In genomic region chr10:74189999-74190421, GRCh38 we compare ENCODE assay signal across 8 cellular contexts. TPM values are rescaled to one million over a fixed set of nuclear protein-coding genes. Genes with fewer than 3 reads are reported as not detected.
A peak's percentile ranks its signal among the peaks of the same experiment; 100 is the strongest.
DNase-seq lines count a peak whose midpoint lies in the region; ATAC-seq, FAIRE-seq and TF ChIP-seq lines count a peak whose summit lies in the region.

No MANE protein-coding gene starts in this region.

- H3K27me3 ChIP-seq in ACC112 (ENCODE audit: insufficient read depth, low read length) (no peaks in the 10 kb centered on the region), RWPE2 (ENCODE audit: insufficient read depth, poor library complexity, severe bottlenecking) (no peaks in the 10 kb centered on the region), H1 (replicated peaks in 1 of 4; ENCODE audit: control insufficient read depth in 3 of 4, extremely low read depth in 1 of 4, insufficient read depth in 3 of 4, low read length in 3 of 4) (no peaks in the 10 kb centered on the region)

- H3K79me1 ChIP-seq in H1 (ENCODE audit: low read depth, low read length) = no peaks in the 10 kb centered on the region; the same call in none of the 2 replicates

- no peak overlapping the region for H2BK120ac ChIP-seq in H1 (replicated peaks; ENCODE audit: low read depth, low read length)

- H2BK12ac ChIP-seq in H1 (ENCODE audit: low read depth, low read length) = no peak overlapping the region

- H3K4me2 ChIP-seq in H1 (ENCODE audit: insufficient read depth in 1 of 2, low read depth in 2 of 2, low read length in 2 of 2) = no peak overlapping the region

- no peak overlapping the region for H3K23ac ChIP-seq in H1 (ENCODE audit: insufficient read length)

- no peak overlapping the region for H2AK5ac ChIP-seq in H1 (ENCODE audit: low read depth, low read length)

- H3K18ac ChIP-seq in H1 (ENCODE audit: extremely low read depth, low read length) = no peak overlapping the region

- no peak overlapping the region for H3K4ac ChIP-seq in H1 (replicated peaks; ENCODE audit: insufficient read length, low read depth, low read length)

- no peak overlapping the region for H3K9ac ChIP-seq in H1 (replicated peaks in 1 of 4; ENCODE audit: extremely low read depth in 1 of 4, low read depth in 3 of 4, low read length in 3 of 4)

- H2BK15ac ChIP-seq in H1 (ENCODE audit: low read length) = no peak overlapping the region

- H3K14ac ChIP-seq in H1 (ENCODE audit: insufficient read length) = no peak overlapping the region

- DNase-seq in RWPE2 (ENCODE audit: low spot score) = no peak
- DNase-seq in H1 (ENCODE audit: low read depth in 1 of 2, low spot score in 2 of 2) = no peak
- peak; percentile 47 for DNase-seq in myocyte (ENCODE audit: low read depth)
- no peak for DNase-seq in NK-92 (lab: John Stamatoyannopoulos, UW; ENCODE audit: unreplicated experiment)
- DNase-seq in NCI-H1436 (lab: John Stamatoyannopoulos, UW) = no peak

- no peak for TF ChIP-seq EP300 in H1 (IDR thresholded peaks at IDR 0.05; ENCODE audit: borderline replicate concordance in 1 of 2, low read depth in 2 of 2, low read length in 2 of 2)

- H2AFZ ChIP-seq in ACC112 (ENCODE audit: low read length, unreplicated experiment) (no peak overlapping the region), H1 (ENCODE audit: low read length) (no peak overlapping the region)

- H3K27ac ChIP-seq in ACC112 (ENCODE audit: low read depth, low read length) (peak overlapping the region; percentile 91), RWPE2 (ENCODE audit: poor library complexity, severe bottlenecking) (peak overlapping the region; percentile 100), H1 (ENCODE audit: low read depth, low read length) (no peak overlapping the region)

- FAIRE-seq in H1 (lab: Jason Lieb, UNC) = peak; percentile 68

- H3K9me3 ChIP-seq in RWPE2 (ENCODE audit: severe bottlenecking) (no peaks in the 10 kb centered on the region), H1 (ENCODE audit: insufficient read depth in 2 of 2, low read depth in 1 of 2, low read length in 1 of 2) (no peaks in the 10 kb centered on the region)

- no peak overlapping the region for H4K91ac ChIP-seq in H1 (replicated peaks; ENCODE audit: insufficient read length, low read length)

- H4K20me1 ChIP-seq in H1 (replicated peaks in 1 of 2; ENCODE audit: control insufficient read depth in 1 of 2, insufficient read depth in 2 of 2, low read length in 2 of 2) = no peaks in the 10 kb centered on the region

- H3K4me3 ChIP-seq in ACC112 (ENCODE audit: low read depth, low read length) (peak overlapping the region; percentile 49), RWPE2 (ENCODE audit: severe bottlenecking) (no peak overlapping the region), H1 (ENCODE audit: extremely low read depth in 1 of 4, insufficient read depth in 2 of 4, low read depth in 3 of 4, low read length in 4 of 4) (no peak overlapping the region)

- TF ChIP-seq CTCF in RWPE2 (IDR thresholded peaks at IDR 0.05; ENCODE audit: poor library complexity, severe bottlenecking) (no peak), H1 (IDR thresholded peaks at IDR 0.05; ENCODE audit: control extremely low read depth in 1 of 3, insufficient read depth in 1 of 3, low read depth in 1 of 3, low read length in 3 of 3) (no peak)

- 57% methylated on average over 3 of the region's 3 CpGs; no CpG with 5 or more reads in 1 of the 2 experiments for WGBS in H1 (ENCODE audit: extremely low coverage in 1 of 2, insufficient coverage in 1 of 2, insufficient read length in 1 of 2, insufficient replicate concordance in 2 of 2, low coverage in 1 of 2, low lambda C conversion rate in 2 of 2, missing lambda C conversion rate in 1 of 2), 2 experiments

- no peak overlapping the region for H4K8ac ChIP-seq in H1 (ENCODE audit: extremely low read depth, insufficient read depth, low read length)

- no peak overlapping the region for H2BK5ac ChIP-seq in H1 (ENCODE audit: low read depth, low read length)

- H3K79me2 ChIP-seq in ACC112 (ENCODE audit: control insufficient read depth, insufficient read depth, low read length, unreplicated experiment) = peaks cover 81% of the 10 kb centered on the region
- peaks cover 0 to 77% of the 10 kb centered on the region in 2 experiments; a peak in 2 of 4 replicates for H3K79me2 ChIP-seq in H1 (ENCODE audit: control insufficient read depth in 1 of 2, insufficient read depth in 2 of 2, low read length in 2 of 2)

- H4K5ac ChIP-seq in H1 (ENCODE audit: insufficient read length, low read depth, low read length) = no peak overlapping the region

- CTCF ChIA-PET in H1 (lab: Charles Lee; ENCODE audit: partially characterized antibody) = interaction anchor here (0.6 to 2.2 kb wide), 6 partner anchors 10 to 132 kb away, joined by 3 to 10 read pairs (median 4); no protein-coding TSS in a partner anchor

- no peaks in the 10 kb centered on the region; the same call in none of the 2 replicates for H3K23me2 ChIP-seq in H1 (ENCODE audit: low read depth, low read length)

- peak; percentile 88 for ATAC-seq in GM18498 (IDR thresholded peaks at IDR 0.05; ENCODE audit: unreplicated experiment)
- ATAC-seq in HG03108 (IDR thresholded peaks at IDR 0.05; ENCODE audit: unreplicated experiment) = peak; percentile 83
- ATAC-seq in RWPE2 (ENCODE audit: low read depth) = peak; percentile 97

- H2BK20ac ChIP-seq in H1 (ENCODE audit: low read length) = no peak overlapping the region

- H3K36me3 ChIP-seq in ACC112 (ENCODE audit: insufficient read depth, low read length) = no peaks in the 10 kb centered on the region
- H3K36me3 ChIP-seq in RWPE2 (ENCODE audit: low read depth) = peaks cover 7% of the 10 kb centered on the region
- no peaks in the 10 kb centered on the region for H3K36me3 ChIP-seq in H1 (ENCODE audit: control insufficient read depth in 2 of 4, insufficient read depth in 4 of 4, low read length in 3 of 4)

- no peak overlapping the region for H3K56ac ChIP-seq in H1 (replicated peaks; ENCODE audit: insufficient read length, low read depth, low read length)

- no peak for TF ChIP-seq POLR2A in H1 (IDR thresholded peaks at IDR 0.05; ENCODE audit: control extremely low read depth in 1 of 2, low read depth in 2 of 2, low read length in 2 of 2)

- POLR2A ChIA-PET in H1 (lab: Charles Lee; ENCODE audit: partially characterized antibody) = interaction anchor here (0.8 to 2.4 kb wide), 3 partner anchors 12 to 17 kb away, joined by 3 to 13 read pairs (median 3); no protein-coding TSS in a partner anchor

- H3K4me1 ChIP-seq in ACC112 (ENCODE audit: control insufficient read depth, insufficient read depth, low read length, unreplicated experiment) (peaks cover 60% of the 10 kb centered on the region), RWPE2 (ENCODE audit: insufficient read depth, poor library complexity, severe bottlenecking) (peaks cover 78% of the 10 kb centered on the region), H1 (replicated peaks in 1 of 4; ENCODE audit: control insufficient read depth in 3 of 4, insufficient read depth in 4 of 4, low read length in 3 of 4) (peaks cover 0 to 3% (median 1%) of the 10 kb centered on the region in 4 experiments; a peak in 2 of 7 replicates)

- no peak for TF ChIP-seq RAD21 in H1 (IDR thresholded peaks at IDR 0.05 in 1 of 2, conservative IDR thresholded peaks at IDR 0.05 in 1 of 2; ENCODE audit: low read depth in 2 of 2, low read length in 2 of 2)

TF ChIP-seq in H1, 55 proteins besides CTCF, POLR2A, EP300 and RAD21:
- TF ChIP-seq CBX5 (IDR thresholded peaks at IDR 0.05; ENCODE audit: low read depth, low read length) (no peak), TCF12 (IDR thresholded peaks at IDR 0.05; ENCODE audit: low read depth, low read length) (no peak), RXRA (IDR thresholded peaks at IDR 0.05; ENCODE audit: insufficient read depth, low read depth, low read length) (no peak), HDAC2 (IDR thresholded peaks at IDR 0.05; ENCODE audit: borderline replicate concordance in 1 of 2, low read depth in 2 of 2, low read length in 2 of 2) (no peak)
- TF ChIP-seq, protein P1, sequence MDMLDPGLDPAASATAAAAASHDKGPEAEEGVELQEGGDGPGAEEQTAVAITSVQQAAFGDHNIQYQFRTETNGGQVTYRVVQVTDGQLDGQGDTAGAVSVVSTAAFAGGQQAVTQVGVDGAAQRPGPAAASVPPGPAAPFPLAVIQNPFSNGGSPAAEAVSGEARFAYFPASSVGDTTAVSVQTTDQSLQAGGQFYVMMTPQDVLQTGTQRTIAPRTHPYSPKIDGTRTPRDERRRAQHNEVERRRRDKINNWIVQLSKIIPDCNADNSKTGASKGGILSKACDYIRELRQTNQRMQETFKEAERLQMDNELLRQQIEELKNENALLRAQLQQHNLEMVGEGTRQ (IDR thresholded peaks at IDR 0.05; ENCODE audit: low read length) = no peak

RNA-seq across cellular contexts. Expression of gene ADK, which starts 39.0 kb away (rescaled TPM):
- total RNA-seq in H1 (2021; fragmentation: NEBNext Ultra II Directional; extraction: Animal tissue kit (Norgen Biotek cat#: 25700)) = 39.8 and 42.4 TPM in 2 replicates
- 6.7 and 12.3 TPM in 2 replicates for polyA plus RNA-seq in H1 (2011; rRNA removed)
- polyA plus RNA-seq in H1 (2011; cell fraction: cytosol; rRNA removed) = 16.1 TPM
- polyA plus RNA-seq in H1 (2011; cell fraction: nucleus; rRNA removed) = 6.3 TPM
- 21.7 to 24.9 TPM (median 23.2 TPM) in 4 replicates for polyA plus RNA-seq in H1 (2012, experiment 1 of 2)
- 3.2 TPM for polyA plus RNA-seq in H1 (2012, experiment 2 of 2)
- 24.0 TPM for polyA plus RNA-seq in H1 (2013, experiment 1 of 2)
- polyA plus RNA-seq in H1 (2013, experiment 2 of 2) = 25.5 TPM
- 12.9 and 17.9 TPM in 2 replicates for polyA minus RNA-seq in H1 (2011; rRNA and poly(A)+ RNA removed)
- 14.6 TPM for polyA minus RNA-seq in H1 (2011; cell fraction: cytosol; rRNA and poly(A)+ RNA removed)
- 30.2 TPM for polyA minus RNA-seq in H1 (2011; cell fraction: nucleus; rRNA and poly(A)+ RNA removed)
- 65.4 and 68.1 TPM in 2 replicates for total RNA-seq in myocyte
- 29.7 TPM for polyA plus RNA-seq in myocyte (2012)

RNA-seq across cellular contexts. Expression of gene AP3M1, which starts 39.4 kb away (rescaled TPM):
- total RNA-seq in H1 (2021; fragmentation: NEBNext Ultra II Directional; extraction: Animal tissue kit (Norgen Biotek cat#: 25700)) = 38.9 and 41.5 TPM in 2 replicates
- 15.3 and 23.9 TPM in 2 replicates for polyA plus RNA-seq in H1 (2011; rRNA removed)
- polyA plus RNA-seq in H1 (2011; cell fraction: cytosol; rRNA removed) = 28.4 TPM
- polyA plus RNA-seq in H1 (2011; cell fraction: nucleus; rRNA removed) = 11.6 TPM
- 21.7 to 40.7 TPM (median 27.8 TPM) in 4 replicates for polyA plus RNA-seq in H1 (2012, experiment 1 of 2)
- polyA plus RNA-seq in H1 (2012, experiment 2 of 2) = 2.5 TPM
- polyA plus RNA-seq in H1 (2013, experiment 1 of 2) = 23.0 TPM
- 23.0 TPM for polyA plus RNA-seq in H1 (2013, experiment 2 of 2)
- polyA minus RNA-seq in H1 (2011; rRNA and poly(A)+ RNA removed) = 41.5 and 54.9 TPM in 2 replicates
- 27.5 TPM for polyA minus RNA-seq in H1 (2011; cell fraction: cytosol; rRNA and poly(A)+ RNA removed)
- polyA minus RNA-seq in H1 (2011; cell fraction: nucleus; rRNA and poly(A)+ RNA removed) = 32.2 TPM
- total RNA-seq in myocyte = 39.1 and 40.6 TPM in 2 replicates
- 24.0 TPM for polyA plus RNA-seq in myocyte (2012)
